In the genomic region with DNA sequence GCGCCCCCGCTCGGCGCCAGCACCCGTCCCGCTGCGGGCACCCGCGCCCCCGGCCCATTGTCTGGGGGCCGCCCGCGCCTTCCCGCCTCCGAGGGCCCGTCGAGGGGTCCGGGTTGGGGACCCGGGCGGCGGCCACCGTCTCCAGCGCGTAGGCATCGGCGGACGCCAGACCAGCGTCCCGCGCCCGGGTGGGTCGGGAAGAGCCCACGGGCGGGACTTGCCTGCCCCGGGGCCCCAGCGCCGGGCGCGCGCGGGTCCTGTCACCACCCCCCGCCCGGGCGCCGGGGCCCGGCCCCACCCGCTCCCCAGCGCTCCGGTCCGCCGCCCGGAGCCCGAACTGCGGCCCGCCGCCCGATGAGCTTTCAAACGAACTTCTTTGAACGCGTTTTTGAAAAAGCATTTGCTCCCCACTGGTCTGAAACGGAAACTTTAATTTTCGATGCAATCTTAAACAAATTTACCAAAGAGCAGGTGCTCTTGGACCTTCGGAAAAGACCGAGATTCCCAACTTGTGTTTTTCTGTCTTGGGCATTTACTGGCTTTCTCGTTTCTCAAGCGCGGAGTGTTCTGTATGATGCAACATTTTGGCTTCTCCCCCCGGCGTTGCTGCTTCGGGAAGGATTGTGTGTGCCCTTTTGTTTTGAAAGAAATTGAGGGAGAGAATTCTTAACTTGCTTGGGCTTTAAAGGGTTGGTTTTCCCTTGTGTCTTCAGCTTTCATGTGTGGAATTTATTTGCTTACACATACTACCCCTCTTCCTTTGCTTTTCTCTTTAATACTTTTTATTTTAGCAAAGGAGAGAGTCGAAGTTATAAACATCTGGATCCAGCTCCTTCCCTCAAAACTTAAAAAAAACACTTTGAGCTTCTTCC, we compare ENCODE assay signal across 8 cellular contexts. TPM values are rescaled to one million over a fixed set of nuclear protein-coding genes. Genes with fewer than 3 reads are reported as not detected.
DNase-seq lines count a peak whose midpoint lies in the region; ATAC-seq, FAIRE-seq and TF ChIP-seq lines count a peak whose summit lies in the region.

No MANE protein-coding gene starts in this region.

- H2AFZ ChIP-seq in K562 (ENCODE audit: low read depth, low read length) (peak overlapping the region; percentile 82), smooth muscle cell (ENCODE audit: low read depth) (no peak overlapping the region)

- peak in 1 of 2 experiments; percentile 5; a peak in 1 of 4 replicates for TF ChIP-seq RAD21 in K562 (CRISPR knock-in tag; conservative IDR thresholded peaks at IDR 0.05 in 1 of 2, IDR thresholded peaks at IDR 0.05 in 1 of 2)

- BruUV-seq in K562 (replicated peaks; lab: Mats Ljungman, UMichigan) = TSS peak; percentile 73

- H3K27me3 ChIP-seq in K562 (ENCODE audit: control insufficient read depth in 2 of 2, insufficient read depth in 2 of 2, low read length in 2 of 2) (no peaks in the 10 kb centered on the region), smooth muscle cell (ENCODE audit: low read depth) (no peaks in the 10 kb centered on the region)

- POLR2A ChIA-PET in K562 (lab: Yijun Ruan, JAX) = interaction anchor here (0.6 to 4.5 kb wide), 16 partner anchors 8 to 886 kb away, joined by 3 to 44 read pairs (median 6); no protein-coding TSS in a partner anchor

- ATAC-seq in HG03280 (IDR thresholded peaks at IDR 0.05; ENCODE audit: unreplicated experiment) = peak; percentile 6
- peak; percentile 9 for ATAC-seq in K562

- H3K4me3 ChIP-seq in K562 (peak overlapping the region; percentile 71), smooth muscle cell (peak overlapping the region; percentile 99)

- WGBS in K562 (ENCODE audit: insufficient coverage, low coverage, missing lambda C conversion rate) = under 1% methylated on average over 41 of the region's 71 CpGs
- WGBS in smooth muscle cell (ENCODE audit: low lambda C conversion rate) = 1% methylated on average over 33 of the region's 71 CpGs

- peak overlapping the region; percentile 78 for H3K27ac ChIP-seq in K562 (ENCODE audit: extremely low read depth, low read depth, low read length)
- H3K27ac ChIP-seq in smooth muscle cell (ENCODE audit: low read depth) = peak overlapping the region; percentile 89

- H3K4me1 ChIP-seq in K562 (replicated peaks in 1 of 2; ENCODE audit: control insufficient read depth in 2 of 2, insufficient read depth in 2 of 2, low read length in 2 of 2) = peaks cover 40 to 47% of the 10 kb centered on the region in 2 experiments
- H3K4me1 ChIP-seq in smooth muscle cell (ENCODE audit: low read depth) = peaks cover 13% of the 10 kb centered on the region

- peak overlapping the region; percentile 79 for H3K4me2 ChIP-seq in K562 (ENCODE audit: insufficient read depth, low read length)
- peak overlapping the region; percentile 95 for H3K4me2 ChIP-seq in smooth muscle cell

- TF ChIP-seq CTCF in K562 (IDR thresholded peaks at IDR 0.05 in 2 of 3, conservative IDR thresholded peaks at IDR 0.05 in 1 of 3; ENCODE audit: insufficient read depth in 2 of 3, low read depth in 1 of 3, low read length in 3 of 3) = no peak
- no peak for TF ChIP-seq CTCF in smooth muscle cell (IDR thresholded peaks at IDR 0.05; ENCODE audit: borderline replicate concordance, insufficient read depth, poor library complexity, severe bottlenecking)

- H3K79me2 ChIP-seq in K562 (ENCODE audit: control insufficient read depth, insufficient read depth, low read length) (peaks cover 55% of the 10 kb centered on the region), smooth muscle cell (ENCODE audit: low read depth) (peaks cover 56% of the 10 kb centered on the region)

- H3K9me1 ChIP-seq in K562 (ENCODE audit: control insufficient read depth, insufficient read depth, low read length) = peaks cover 3% of the 10 kb centered on the region

- no peak for TF ChIP-seq EP300 in K562 (IDR thresholded peaks at IDR 0.05; ENCODE audit: low read length)

- H3F3A ChIP-seq in smooth muscle cell (ENCODE audit: low read depth) = peaks cover 10% of the 10 kb centered on the region

- peak; percentile 45 for DNase-seq in stimulated activated CD4-positive, alpha-beta T cell treated with anti-CD3 and anti-CD28 coated beads, Interleukin-15, amount 100 ng/mL, for 24 hours
- no peak for DNase-seq in stimulated activated CD4-positive, alpha-beta T cell treated with anti-CD3 and anti-CD28 coated beads, Interleukin-1b, Interleukin-23, amount 100 ng/mL, for 48 hours
- DNase-seq in K562 (ENCODE audit: extremely low read depth in 1 of 4, low spot score in 3 of 4) (peak; percentile 67 to 71 (median 68)), inferior parietal cortex (ENCODE audit: extremely low spot score) (peak; percentile 53), smooth muscle cell (lab: John Stamatoyannopoulos, UW; ENCODE audit: unreplicated experiment) (no peak), occipital lobe (lab: John Stamatoyannopoulos, UW) (no peak)

- peaks cover 3% of the 10 kb centered on the region; the same call in 2 of the 3 replicates for H3K36me3 ChIP-seq in K562 (ENCODE audit: control insufficient read depth, insufficient read depth, low read length)
- H3K36me3 ChIP-seq in smooth muscle cell (ENCODE audit: low read depth) = no peaks in the 10 kb centered on the region

- in situ Hi-C loops in K562 (cut with MboI) = no loop called here

- TF ChIP-seq POLR2A in K562 (conservative IDR thresholded peaks at IDR 0.05) = no peak

- peaks cover 5% of the 10 kb centered on the region; the same call in 1 of the 2 replicates for H4K20me1 ChIP-seq in K562 (replicated peaks; ENCODE audit: control insufficient read depth, insufficient read depth, low read length)
- H4K20me1 ChIP-seq in smooth muscle cell (ENCODE audit: low read depth) = peaks cover 51% of the 10 kb centered on the region

- H3K9ac ChIP-seq in K562 (ENCODE audit: insufficient read depth in 1 of 2, low read depth in 2 of 2, low read length in 2 of 2) = peak overlapping the region; percentile 78 to 97
- H3K9ac ChIP-seq in smooth muscle cell (ENCODE audit: low read depth) = peak overlapping the region; percentile 94

- CTCF ChIA-PET in K562 (lab: Yijun Ruan, JAX; ENCODE audit: low intra/inter-chr PET ratio) = interaction anchor here (1.2 kb wide), 1 partner anchor 85 kb away, joined by 4 read pairs; no protein-coding TSS in a partner anchor

- peak; percentile 51 for FAIRE-seq in K562 (lab: Jason Lieb, UNC)

- H3K9me3 ChIP-seq in K562 (replicated peaks; ENCODE audit: control insufficient read depth, insufficient read depth, low read depth, low read length) (no peaks in the 10 kb centered on the region), smooth muscle cell (replicated peaks; ENCODE audit: low read depth) (no peaks in the 10 kb centered on the region)

- intact Hi-C loops in K562 (cut with micrococcal nuclease) = loop anchor here (2.0 to 5.0 kb wide), 5 partner anchors 17 to 104 kb away; partner anchors contain the start of gene SRRM1

TF ChIP-seq in PFSK-1, 5 proteins besides CTCF, POLR2A, EP300 and RAD21:
- TF ChIP-seq SIN3A (IDR thresholded peaks at IDR 0.05; ENCODE audit: borderline replicate concordance, insufficient read depth, low read length) (peak; percentile 70; the same call in 1 of the 2 replicates), POLR2AphosphoS5 (IDR thresholded peaks at IDR 0.05; ENCODE audit: low read depth, low read length) (no peak)

TF ChIP-seq in K562, 482 proteins besides CTCF, POLR2A, EP300 and RAD21 (continues in another document):
- no peak for TF ChIP-seq PURB (CRISPR knock-in tag; IDR thresholded peaks at IDR 0.05; ENCODE audit: low read depth)
- TF ChIP-seq, protein P1, sequence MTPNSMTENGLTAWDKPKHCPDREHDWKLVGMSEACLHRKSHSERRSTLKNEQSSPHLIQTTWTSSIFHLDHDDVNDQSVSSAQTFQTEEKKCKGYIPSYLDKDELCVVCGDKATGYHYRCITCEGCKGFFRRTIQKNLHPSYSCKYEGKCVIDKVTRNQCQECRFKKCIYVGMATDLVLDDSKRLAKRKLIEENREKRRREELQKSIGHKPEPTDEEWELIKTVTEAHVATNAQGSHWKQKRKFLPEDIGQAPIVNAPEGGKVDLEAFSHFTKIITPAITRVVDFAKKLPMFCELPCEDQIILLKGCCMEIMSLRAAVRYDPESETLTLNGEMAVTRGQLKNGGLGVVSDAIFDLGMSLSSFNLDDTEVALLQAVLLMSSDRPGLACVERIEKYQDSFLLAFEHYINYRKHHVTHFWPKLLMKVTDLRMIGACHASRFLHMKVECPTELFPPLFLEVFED (CRISPR knock-in tag; conservative IDR thresholded peaks at IDR 0.05) = no peak

RNA-seq across cellular contexts. Expression of gene CLIC4, which starts 0.7 kb away (rescaled TPM):
- 504 TPM for polyA plus RNA-seq in PFSK-1 (2012; ENCODE audit: insufficient read length, low read depth)
- 12.8 and 26.9 TPM in 2 replicates for total RNA-seq in K562 (2011; cell fraction: chromatin; rRNA removed; ENCODE audit: low replicate concordance)
- 9.8 and 13.6 TPM in 2 replicates for total RNA-seq in K562 (2011; cell fraction: nucleolus; rRNA removed)
- 20.3 and 22.9 TPM in 2 replicates for total RNA-seq in K562 (2011; cell fraction: nucleoplasm; rRNA removed)
- total RNA-seq in K562 (2014; rRNA removed) (31.8 and 34.6 TPM in 2 replicates), K562 (2014; rRNA removed; fragmentation: Illumina TruSeq; extraction: Trizol) (58.3 and 71.7 TPM in 2 replicates), K562 (2015; rRNA removed; fragmentation: Illumina TruSeq; extraction: Trizol) (35.6 and 39.1 TPM in 2 replicates), K562 (2021) (64.5 and 67.5 TPM in 2 replicates), smooth muscle cell (389 and 417 TPM in 2 replicates), occipital lobe (96.7 TPM)
- polyA plus RNA-seq in K562 (2011; rRNA removed) (21.0 and 22.9 TPM in 2 replicates), K562 (2014; fragmentation: Illumina TruSeq; extraction: Trizol) (52.6 and 58.3 TPM in 2 replicates), K562 (2014; fragmentation: Nextera tagmentation; extraction: Ambion mirVana) (10 to 100 TPM; 16.0 to 18.9 TPM), K562 (2014; rRNA removed) (33.8 and 38.4 TPM in 2 replicates), smooth muscle cell (149 and 151 TPM in 2 replicates)
- 7.4 and 14.6 TPM in 2 replicates for polyA plus RNA-seq in K562 (2011; cell fraction: cytosol; rRNA removed)
- polyA plus RNA-seq in K562 (2011; cell fraction: nucleus; rRNA removed) = 6.9 and 12.6 TPM in 2 replicates
- polyA plus RNA-seq in K562 (2012) = 37.3 and 89.5 TPM in 2 replicates
- polyA minus RNA-seq in K562 (2011; rRNA and poly(A)+ RNA removed) = 15.9 and 25.4 TPM in 2 replicates
- polyA minus RNA-seq in K562 (2011; cell fraction: cytosol; rRNA and poly(A)+ RNA removed) = 13.6 and 16.5 TPM in 2 replicates
- polyA minus RNA-seq in K562 (2011; cell fraction: nucleus; rRNA and poly(A)+ RNA removed) = 8.1 and 16.3 TPM in 2 replicates

Comparison
In these comparisons a context has a peak if more than half of its experiments do, and no peak if none do; other contexts are left out.
1. DNase-seq: peak in stimulated activated CD4-positive, alpha-beta T cell treated with anti-CD3 and anti-CD28 coated beads, Interleukin-15, amount 100 ng/mL, for 24 hours (single experiment), K562 (4 of 4) and inferior parietal cortex (single experiment); none in stimulated activated CD4-positive, alpha-beta T cell treated with anti-CD3 and anti-CD28 coated beads, Interleukin-1b, Interleukin-23, amount 100 ng/mL, for 48 hours (single experiment), smooth muscle cell (single experiment) and occipital lobe (single experiment).